In the genomic region with DNA sequence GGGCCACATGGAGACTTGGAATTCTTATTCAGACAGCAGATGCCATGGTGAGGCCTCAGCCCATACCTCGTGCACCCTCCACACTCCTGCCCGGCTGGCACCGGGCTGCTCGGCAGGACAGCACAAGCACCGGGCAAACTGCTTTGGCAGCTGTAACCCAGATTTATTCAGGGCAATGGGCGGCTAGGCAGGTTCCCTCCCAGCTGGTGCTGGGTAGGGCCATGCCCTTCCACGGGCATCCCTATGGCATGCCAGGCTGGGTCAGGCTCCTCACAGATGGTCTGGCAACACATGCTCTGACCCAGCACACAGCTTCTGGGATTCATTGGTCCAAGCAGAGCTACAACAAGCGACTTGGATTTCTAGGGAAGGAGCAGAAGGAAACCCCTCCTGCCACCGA, we compare ENCODE assay signal across 19 cellular contexts.
"Had no signal": no experiment of that assay in that cellular context is flagged by ENCODE, and none has a peak within 500 bp of the region (broad histone marks: within the 10 kb centered on the region; RNA-seq: fewer than 3 reads in every experiment).

No MANE protein-coding gene starts in this region.

- H3K27ac Mint-ChIP-seq: activated B cell treated with CpG ODN at 0.5 μM for 24 hours; activated CD4-positive, alpha-beta memory T cell treated with anti-CD3 and anti-CD28 coated beads for 36 hours; effector memory CD8-positive, alpha-beta T cell; nephron progenitor cell; progenitor cell of endocrine pancreas; stimulated activated effector memory CD8-positive, alpha-beta T cell treated with anti-CD3 and anti-CD28 coated beads, Interleukin-12 subunit alpha, Interleukin-12 subunit beta, amount 100 ng/mL, for 72 hours had no signal

- H3K4me1 Mint-ChIP-seq: activated B cell treated with CpG ODN at 0.5 μM for 24 hours; central memory CD8-positive, alpha-beta T cell; nephron progenitor cell had no signal

- H3K36me3 Mint-ChIP-seq: activated CD4-positive, alpha-beta memory T cell treated with anti-CD3 and anti-CD28 coated beads for 36 hours; stimulated activated effector memory CD8-positive, alpha-beta T cell treated with anti-CD3 and anti-CD28 coated beads, Interleukin-12 subunit alpha, Interleukin-12 subunit beta, amount 100 ng/mL, for 72 hours had no signal

- ATAC-seq: activated T-cell treated with anti-CD3 and anti-CD28 coated beads, Interleukin-2, amount 50 U/mL, for 4 hours; effector memory CD8-positive, alpha-beta T cell; left cardiac atrium; stimulated activated effector memory CD8-positive, alpha-beta T cell treated with anti-CD3 and anti-CD28 coated beads, Interleukin-12 subunit alpha, Interleukin-12 subunit beta, amount 100 ng/mL, for 72 hours had no signal

- H3K27me3 ChIP-seq: ascending aorta, hepatocyte had no signal

- H3K4me3 Mint-ChIP-seq: activated B cell treated with CpG ODN at 0.5 μM for 24 hours; activated CD4-positive, alpha-beta memory T cell treated with anti-CD3 and anti-CD28 coated beads for 36 hours; activated T-cell treated with anti-CD3 and anti-CD28 coated beads, Interleukin-2, amount 50 U/mL, for 4 hours; central memory CD8-positive, alpha-beta T cell; effector memory CD8-positive, alpha-beta T cell; nephron progenitor cell; stimulated activated effector memory CD8-positive, alpha-beta T cell treated with anti-CD3 and anti-CD28 coated beads, Interleukin-12 subunit alpha, Interleukin-12 subunit beta, amount 100 ng/mL, for 72 hours had no signal

- H3K4me3 ChIP-seq: ascending aorta, hepatocyte had no signal

- H3K27ac ChIP-seq: ascending aorta, hepatocyte had no signal

- H3K36me3 ChIP-seq: ascending aorta had no signal

- DNase-seq: activated B cell treated with CpG ODN at 0.5 μM for 24 hours; activated CD4-positive, alpha-beta memory T cell treated with anti-CD3 and anti-CD28 coated beads for 36 hours; activated CD4-positive, alpha-beta T cell treated with anti-CD3 and anti-CD28 coated beads for 4 hours; activated CD8-positive, alpha-beta memory T cell treated with anti-CD3 and anti-CD28 coated beads, Interleukin-2, amount 50 U/mL, for 4 hours; activated effector memory CD4-positive, alpha-beta T cell treated with Interleukin-2 at 50 U/mL for 16 hours; activated naive CD4-positive, alpha-beta T cell treated with anti-CD3 and anti-CD28 coated beads, Interleukin-2, amount 50 U/mL, for 16 hours; activated T-cell treated with anti-CD3 and anti-CD28 coated beads, Interleukin-2, amount 50 U/mL, for 4 hours; dermis blood vessel endothelial cell; effector memory CD8-positive, alpha-beta T cell; foreskin fibroblast; left cardiac atrium; mesendoderm; nephron progenitor cell; stimulated activated CD4-positive, alpha-beta T cell treated with anti-CD3 and anti-CD28 coated beads, Interleukin-2, amount 100 ng/mL, for 48 hours had no signal

- H3K27me3 Mint-ChIP-seq: central memory CD8-positive, alpha-beta T cell had no signal

- H3K9me3 ChIP-seq: ascending aorta had no signal

- H3K9me3 Mint-ChIP-seq: activated B cell treated with CpG ODN at 0.5 μM for 24 hours; activated CD4-positive, alpha-beta memory T cell treated with anti-CD3 and anti-CD28 coated beads for 36 hours; activated T-cell treated with anti-CD3 and anti-CD28 coated beads, Interleukin-2, amount 50 U/mL, for 4 hours; central memory CD8-positive, alpha-beta T cell; effector memory CD8-positive, alpha-beta T cell; nephron progenitor cell; stimulated activated effector memory CD8-positive, alpha-beta T cell treated with anti-CD3 and anti-CD28 coated beads, Interleukin-12 subunit alpha, Interleukin-12 subunit beta, amount 100 ng/mL, for 72 hours had no signal

- H3K4me1 ChIP-seq: ascending aorta had no signal
